ENCODE assay signal across 18 cellular contexts in genomic region chr1:213858581-213858980, GRCh38.
DNase-seq lines count a peak whose midpoint lies in the region; ATAC-seq, FAIRE-seq and TF ChIP-seq lines count a peak whose summit lies in the region.
"Had no signal": no experiment of that assay in that cellular context is flagged by ENCODE, and none has a peak within 500 bp of the region (broad histone marks: within the 10 kb centered on the region; RNA-seq: fewer than 3 reads in every experiment).

No MANE protein-coding gene starts in this region.

- TF ChIP-seq POLR2A in K562 (conservative IDR thresholded peaks at IDR 0.05) = no peak

- TF ChIP-seq EP300 in K562 (IDR thresholded peaks at IDR 0.05; ENCODE audit: low read length) = no peak

- H3F3A ChIP-seq in GM23338 (replicated peaks; ENCODE audit: low read depth) = no peaks in the 10 kb centered on the region

- H3K4me2 ChIP-seq in GM23338 (no peak overlapping the region), K562 (ENCODE audit: insufficient read depth, low read length) (no peak overlapping the region)

- TF ChIP-seq CTCF in GM23338 (conservative IDR thresholded peaks at IDR 0.05; ENCODE audit: low read depth in 2 of 2) = peak; percentile 45 to 57
- peak in 2 of 3 experiments; percentile 14 to 30; a peak in 1 of 6 replicates for TF ChIP-seq CTCF in K562 (IDR thresholded peaks at IDR 0.05 in 2 of 3, conservative IDR thresholded peaks at IDR 0.05 in 1 of 3; ENCODE audit: insufficient read depth in 2 of 3, low read depth in 1 of 3, low read length in 3 of 3)
- no peak for TF ChIP-seq CTCF in GM20000 (IDR thresholded peaks at IDR 0.05; ENCODE audit: extremely low read depth, missing control alignments)
- TF ChIP-seq CTCF in right atrium auricular region (IDR thresholded peaks at IDR 0.05) = no peak
- TF ChIP-seq CTCF in activated CD8-positive, alpha-beta T cell treated with anti-CD3 and anti-CD28 coated beads for 36 hours (IDR thresholded peaks at IDR 0.05) = no peak

- H3K9me3 ChIP-seq in K562 (replicated peaks; ENCODE audit: control insufficient read depth, insufficient read depth, low read depth, low read length) = no peaks in the 10 kb centered on the region
- H3K9me3 ChIP-seq in right atrium auricular region = no peaks in the 10 kb centered on the region
- H3K9me3 ChIP-seq: SJSA1 had no signal

- H3K27ac Mint-ChIP-seq in GM23338 = no peak overlapping the region
- H3K27ac Mint-ChIP-seq in activated CD8-positive, alpha-beta T cell treated with anti-CD3 and anti-CD28 coated beads for 36 hours = no peak overlapping the region
- H3K27ac Mint-ChIP-seq: CD4-positive, CD25-positive, alpha-beta regulatory T cell; HFFc6 had no signal

- POLR2A ChIA-PET in K562 (lab: Yijun Ruan, JAX) = no interaction called here
- POLR2A ChIA-PET in activated CD8-positive, alpha-beta T cell treated with anti-CD3 and anti-CD28 coated beads for 36 hours (lab: Charles Lee) = no interaction called here

- H3K27me3 Mint-ChIP-seq in GM23338 (ENCODE audit: insufficient read depth, low read depth, poor library complexity) = no peaks in the 10 kb centered on the region
- H3K27me3 Mint-ChIP-seq in activated CD8-positive, alpha-beta T cell treated with anti-CD3 and anti-CD28 coated beads for 36 hours = no peaks in the 10 kb centered on the region
- H3K27me3 Mint-ChIP-seq: CD4-positive, CD25-positive, alpha-beta regulatory T cell had no signal

- no peak for FAIRE-seq in K562 (lab: Jason Lieb, UNC)

- H3K4me3 ChIP-seq in GM23338 = no peak overlapping the region
- no peak overlapping the region for H3K4me3 ChIP-seq in K562
- no peak overlapping the region for H3K4me3 ChIP-seq in right atrium auricular region
- H3K4me3 ChIP-seq: SJSA1 had no signal

- no peak overlapping the region for H3K27ac ChIP-seq in GM23338 (ENCODE audit: low read depth)
- H3K27ac ChIP-seq in K562 (ENCODE audit: extremely low read depth, low read depth, low read length) = no peak overlapping the region
- H3K27ac ChIP-seq in right atrium auricular region = no peak overlapping the region
- H3K27ac ChIP-seq: RWPE1, SJSA1 had no signal

- BruUV-seq in K562 (replicated peaks; lab: Mats Ljungman, UMichigan) = no TSS peak

- H2AFZ ChIP-seq in GM23338 (peak overlapping the region; percentile 63; the same call in 1 of the 2 replicates), K562 (ENCODE audit: low read depth, low read length) (no peak overlapping the region)

- peak; percentile 57 for DNase-seq in DMS53 (lab: John Stamatoyannopoulos, UW)
- peak; percentile 3 for DNase-seq in GM23338 (ENCODE audit: low spot score)
- DNase-seq in K562 (ENCODE audit: extremely low read depth in 1 of 4, low spot score in 3 of 4) = no peak
- no peak for DNase-seq in left lobe of liver (ENCODE audit: low spot score)
- DNase-seq in GM20000 (ENCODE audit: low spot score) = no peak
- no peak for DNase-seq in right atrium auricular region (ENCODE audit: low spot score)
- DNase-seq in activated CD8-positive, alpha-beta T cell treated with anti-CD3 and anti-CD28 coated beads for 36 hours = no peak
- DNase-seq: AML-193; CD4-positive, CD25-positive, alpha-beta regulatory T cell; HFFc6; Kasumi-1; NCI-H1417 treated with DMSO at 0.1 percent for 48 hours; NCI-H2029 treated with DMSO at 0.1 percent for 48 hours; NCI-H510A treated with DMSO at 0.1 percent for 48 hours; NK-92 treated with Interleukin-12 subunit alpha and Interleukin-12 subunit beta, amount 100 ng/mL, for 24 hours had no signal

- H3K9me3 Mint-ChIP-seq in GM23338 = no peaks in the 10 kb centered on the region
- H3K9me3 Mint-ChIP-seq in activated CD8-positive, alpha-beta T cell treated with anti-CD3 and anti-CD28 coated beads for 36 hours = no peaks in the 10 kb centered on the region

- 0% methylated on average over 1 of the region's 1 CpG for WGBS in K562 (ENCODE audit: insufficient coverage, low coverage, missing lambda C conversion rate)

- in situ Hi-C loops in K562 (cut with MboI) = no loop called here

- no peaks in the 10 kb centered on the region for H3K36me3 Mint-ChIP-seq in GM23338 (ENCODE audit: low read depth)
- no peaks in the 10 kb centered on the region for H3K36me3 Mint-ChIP-seq in activated CD8-positive, alpha-beta T cell treated with anti-CD3 and anti-CD28 coated beads for 36 hours (ENCODE audit: low read depth)
- H3K36me3 Mint-ChIP-seq: CD4-positive, CD25-positive, alpha-beta regulatory T cell had no signal

- no peaks in the 10 kb centered on the region for H3K4me1 Mint-ChIP-seq in GM23338
- peaks cover 3% of the 10 kb centered on the region for H3K4me1 Mint-ChIP-seq in activated CD8-positive, alpha-beta T cell treated with anti-CD3 and anti-CD28 coated beads for 36 hours (ENCODE audit: low read depth)

- peak; percentile 10 to 34; a peak in 2 of 4 replicates for TF ChIP-seq RAD21 in K562 (CRISPR knock-in tag; conservative IDR thresholded peaks at IDR 0.05 in 1 of 2, IDR thresholded peaks at IDR 0.05 in 1 of 2)

- no peak overlapping the region for H3K9ac ChIP-seq in K562 (ENCODE audit: insufficient read depth in 1 of 2, low read depth in 2 of 2, low read length in 2 of 2)

- H4K20me1 ChIP-seq in GM23338 (replicated peaks; ENCODE audit: insufficient read depth) (no peaks in the 10 kb centered on the region), K562 (replicated peaks; ENCODE audit: control insufficient read depth, insufficient read depth, low read length) (no peaks in the 10 kb centered on the region; the same call in 1 of the 2 replicates)

- ATAC-seq in GM23338 = no peak
- ATAC-seq in K562 = no peak
- peak; percentile 81 for ATAC-seq in left lobe of liver
- ATAC-seq in HG03025 (IDR thresholded peaks at IDR 0.05; ENCODE audit: low FRiP score, unreplicated experiment) = no peak
- ATAC-seq in activated CD8-positive, alpha-beta T cell treated with anti-CD3 and anti-CD28 coated beads for 36 hours = no peak

- H3K4me1 ChIP-seq in GM23338 (ENCODE audit: insufficient read depth) (no peaks in the 10 kb centered on the region), K562 (replicated peaks in 1 of 2; ENCODE audit: control insufficient read depth in 2 of 2, insufficient read depth in 2 of 2, low read length in 2 of 2) (no peaks in the 10 kb centered on the region), right atrium auricular region (no peaks in the 10 kb centered on the region)
- H3K4me1 ChIP-seq: SJSA1 had no signal

- H3K79me2 ChIP-seq in GM23338 (replicated peaks; ENCODE audit: insufficient read depth) (no peaks in the 10 kb centered on the region), K562 (ENCODE audit: control insufficient read depth, insufficient read depth, low read length) (no peaks in the 10 kb centered on the region)

- no peak overlapping the region for H3K4me3 Mint-ChIP-seq in GM23338
- no peak overlapping the region for H3K4me3 Mint-ChIP-seq in activated CD8-positive, alpha-beta T cell treated with anti-CD3 and anti-CD28 coated beads for 36 hours
- H3K4me3 Mint-ChIP-seq: CD4-positive, CD25-positive, alpha-beta regulatory T cell; HFFc6 had no signal

- CTCF ChIA-PET in K562 (lab: Yijun Ruan, JAX; ENCODE audit: low intra/inter-chr PET ratio) = no interaction called here
- CTCF ChIA-PET in activated CD8-positive, alpha-beta T cell treated with anti-CD3 and anti-CD28 coated beads for 36 hours (lab: Charles Lee) = no interaction called here

- H3K9me2 ChIP-seq in GM23338 (ENCODE audit: insufficient read depth) = no peaks in the 10 kb centered on the region; the same call in 1 of the 2 replicates

- H3K36me3 ChIP-seq in GM23338 (ENCODE audit: insufficient read depth) (no peaks in the 10 kb centered on the region), K562 (ENCODE audit: control insufficient read depth, insufficient read depth, low read length) (no peaks in the 10 kb centered on the region), right atrium auricular region (no peaks in the 10 kb centered on the region)
- H3K36me3 ChIP-seq: SJSA1 had no signal

- no peaks in the 10 kb centered on the region for H3K9me1 ChIP-seq in K562 (ENCODE audit: control insufficient read depth, insufficient read depth, low read length)

- intact Hi-C loops in K562 (cut with micrococcal nuclease) = no loop called here
- intact Hi-C loops in activated CD8-positive, alpha-beta T cell treated with anti-CD3 and anti-CD28 coated beads for 36 hours (cut with micrococcal nuclease) = no loop called here

- H3K27me3 ChIP-seq in GM23338 (ENCODE audit: insufficient read depth) (no peaks in the 10 kb centered on the region), K562 (ENCODE audit: control insufficient read depth in 2 of 2, insufficient read depth in 2 of 2, low read length in 2 of 2) (peaks cover 10 to 19% of the 10 kb centered on the region in 2 experiments), right atrium auricular region (no peaks in the 10 kb centered on the region)
- H3K27me3 ChIP-seq: SJSA1 had no signal

Comparison
In these comparisons a context has a peak if more than half of its experiments do, and no peak if none do; other contexts are left out.
1. DNase-seq: peak in DMS53 (single experiment) and GM23338 (single experiment); none in K562 (0 of 4), left lobe of liver (single experiment), GM20000 (single experiment), right atrium auricular region (single experiment) and activated CD8-positive, alpha-beta T cell treated with anti-CD3 and anti-CD28 coated beads for 36 hours (single experiment).
2. CTCF ChIP-seq: peak in GM23338 (2 of 2) and K562 (2 of 3); none in GM20000 (single experiment), right atrium auricular region (0 of 2) and activated CD8-positive, alpha-beta T cell treated with anti-CD3 and anti-CD28 coated beads for 36 hours (single experiment).